In genomic region chr1:209800984-209801834, GRCh38 we compare ENCODE assay signal across 1 cellular context.
TF ChIP-seq lines count a peak whose summit lies in the region.

No MANE protein-coding gene starts in this region.

TF ChIP-seq in liver, 16 proteins besides CTCF, POLR2A, EP300 and RAD21 (continued from another document):
- TF ChIP-seq GABPA (IDR thresholded peaks at IDR 0.05 in 1 of 2, conservative IDR thresholded peaks at IDR 0.05 in 1 of 2) (peak in 1 of 2 donors; percentile 53), TAF1 (conservative IDR thresholded peaks at IDR 0.05) (no peak), HNF4A (conservative IDR thresholded peaks at IDR 0.05) (peak; percentile 68 to 86), ATF3 (IDR thresholded peaks at IDR 0.05) (no peak), MAX (IDR thresholded peaks at IDR 0.05) (peak; percentile 73), NR2F2 (IDR thresholded peaks at IDR 0.05) (no peak), JUND (IDR thresholded peaks at IDR 0.05) (peak; percentile 69 to 72), ZBTB33 (IDR thresholded peaks at IDR 0.05) (peak; percentile 55), FOXA2 (IDR thresholded peaks at IDR 0.05) (no peak), EGR1 (IDR thresholded peaks at IDR 0.05; ENCODE audit: low read depth in 2 of 2) (peak; percentile 98 to 99)
TF ChIP-seq in liver: peak in this region for 10.
